Comparison of ENCODE assay signal across 20 cellular contexts in genomic region chr2:140596447-140596846, GRCh38.
DNase-seq lines count a peak whose midpoint lies in the region; ATAC-seq and TF ChIP-seq lines count a peak whose summit lies in the region.
"Had no signal": no experiment of that assay in that cellular context is flagged by ENCODE, and none has a peak within 500 bp of the region (broad histone marks: within the 10 kb centered on the region; RNA-seq: fewer than 3 reads in every experiment).

No MANE protein-coding gene starts in this region.

- H3K27ac ChIP-seq in substantia nigra (ENCODE audit: low read depth, low read length, poor library complexity, severe bottlenecking) (no peak overlapping the region), coronary artery (no peak overlapping the region)
- H3K27ac ChIP-seq: sigmoid colon, VCaP had no signal

- DNase-seq in MV-4-11 (lab: John Stamatoyannopoulos, UW), result no peak
- no peak for DNase-seq in substantia nigra (lab: John Stamatoyannopoulos, UW)
- no peak for DNase-seq in coronary artery (ENCODE audit: low spot score)
- no peak for DNase-seq in superior temporal gyrus (ENCODE audit: extremely low spot score)
- DNase-seq: activated CD4-positive, alpha-beta T cell treated with anti-CD3 and anti-CD28 coated beads, Interleukin-2, amount 50 U/mL, for 1 hour; activated naive CD8-positive, alpha-beta T cell treated with anti-CD3 and anti-CD28 coated beads for 36 hours; BE2C; DND-41; foreskin fibroblast; KG1; left ventricle myocardium superior; NCI-H1694 treated with DMSO at 0.1 percent for 48 hours; nephron progenitor cell; sigmoid colon; stimulated activated CD4-positive, alpha-beta T cell treated with anti-CD3 and anti-CD28 coated beads, Interleukin-15, amount 100 ng/mL, for 24 hours had no signal

- H3K9ac ChIP-seq in endocrine pancreas (ENCODE audit: control insufficient read depth, insufficient read depth, low read length), result no peak overlapping the region

- no peak for TF ChIP-seq CTCF in coronary artery (IDR thresholded peaks at IDR 0.05)

- H3K27me3 ChIP-seq in endocrine pancreas (ENCODE audit: control insufficient read depth, insufficient read depth, low read length), result no peaks in the 10 kb centered on the region
- H3K27me3 ChIP-seq: BE2C, sigmoid colon had no signal

- H3K36me3 ChIP-seq in endocrine pancreas (ENCODE audit: control insufficient read depth, insufficient read depth, low read length), result no peaks in the 10 kb centered on the region
- H3K36me3 ChIP-seq: BE2C, sigmoid colon had no signal

- H3K9me3 ChIP-seq in endocrine pancreas (ENCODE audit: control insufficient read depth, low read length), result no peaks in the 10 kb centered on the region
- H3K9me3 ChIP-seq: BE2C, sigmoid colon had no signal

- H3K4me1 ChIP-seq in endocrine pancreas (ENCODE audit: control insufficient read depth, insufficient read depth, low read length), result no peaks in the 10 kb centered on the region
- H3K4me1 ChIP-seq: BE2C, sigmoid colon had no signal

- H3K4me3 ChIP-seq in endocrine pancreas (ENCODE audit: control insufficient read depth, insufficient read depth, low read length) (peak overlapping the region; percentile 40), coronary artery (no peak overlapping the region)
- H3K4me3 ChIP-seq: sigmoid colon had no signal

- ATAC-seq in GM18858 (IDR thresholded peaks at IDR 0.05; ENCODE audit: unreplicated experiment), result peak; percentile 76
- peak; percentile 63 for ATAC-seq in GM21717 (IDR thresholded peaks at IDR 0.05; ENCODE audit: unreplicated experiment)
- peak; percentile 59 for ATAC-seq in HG03159 (IDR thresholded peaks at IDR 0.05; ENCODE audit: unreplicated experiment)
- ATAC-seq: left ventricle myocardium superior had no signal
